ENCODE assay signal across 10 cellular contexts in genomic region chr15:64985382-64986033, GRCh38. TPM values are rescaled to one million over a fixed set of nuclear protein-coding genes. Genes with fewer than 3 reads are reported as not detected.
DNase-seq lines count a peak whose midpoint lies in the region; ATAC-seq and TF ChIP-seq lines count a peak whose summit lies in the region.
"Had no signal": no experiment of that assay in that cellular context is flagged by ENCODE, and none has a peak within 500 bp of the region (broad histone marks: within the 10 kb centered on the region; RNA-seq: fewer than 3 reads in every experiment).

No MANE protein-coding gene starts in this region.

- CTCF ChIA-PET in mammary epithelial cell (lab: Charles Lee; ENCODE audit: low non-redundant PET): no interaction called here

- no peaks in the 10 kb centered on the region for H3K27me3 ChIP-seq in breast epithelium
- H3K27me3 ChIP-seq in mammary epithelial cell (ENCODE audit: insufficient read depth, low read length): no peaks in the 10 kb centered on the region
- H3K27me3 ChIP-seq in transverse colon: no peaks in the 10 kb centered on the region
- H3K27me3 ChIP-seq in SJCRH30: no peaks in the 10 kb centered on the region
- H3K27me3 ChIP-seq: brain microvascular endothelial cell had no signal

- no peaks in the 10 kb centered on the region for H3K9me3 ChIP-seq in breast epithelium
- H3K9me3 ChIP-seq in mammary epithelial cell (replicated peaks; ENCODE audit: insufficient read depth, low read length): no peaks in the 10 kb centered on the region
- H3K9me3 ChIP-seq in transverse colon: no peaks in the 10 kb centered on the region
- no peaks in the 10 kb centered on the region for H3K9me3 ChIP-seq in SJCRH30 (replicated peaks)

- H3K79me2 ChIP-seq in mammary epithelial cell (ENCODE audit: insufficient read depth, low read length): peaks cover 45% of the 10 kb centered on the region

- in situ Hi-C loops in mammary epithelial cell (cut with MboI; ENCODE audit: low sequenced_read_pairs in 2 of 2) (no loop called here), transverse colon (cut with MboI; ENCODE audit: low pct_ligation_motif_present in 1 of 4, low pct_unique_long_range_greater_than_20kb in 1 of 4, low sequenced_read_pairs in 3 of 4) (no loop called here)

- dilution Hi-C loops in mammary epithelial cell (cut with HindIII; ENCODE audit: low sequenced_read_pairs): loop anchor here (5.0 kb wide), 1 partner anchor 37 kb away; no protein-coding TSS in a partner anchor

- DNase-seq in breast epithelium (ENCODE audit: low spot score in 2 of 2): no peak
- DNase-seq in mammary epithelial cell: no peak
- peak; percentile 68 for DNase-seq in SKM-1 treated with dmso at 0.1 percent for 144 hours (lab: John Stamatoyannopoulos, UW; ENCODE audit: unreplicated experiment)
- DNase-seq in kidney tubule cell (ENCODE audit: low spot score): peak; percentile 55
- no peak for DNase-seq in transverse colon
- no peak for DNase-seq in NAMALWA (ENCODE audit: low spot score)
- DNase-seq in SJCRH30: no peak
- DNase-seq: brain microvascular endothelial cell had no signal

- H3K27ac ChIP-seq in breast epithelium: peak overlapping the region; percentile 66 to 84
- no peak overlapping the region for H3K27ac ChIP-seq in mammary epithelial cell (ENCODE audit: insufficient read depth, low read depth, low read length)
- peak overlapping the region; percentile 64 to 73 (median 69) for H3K27ac ChIP-seq in transverse colon
- no peak overlapping the region for H3K27ac ChIP-seq in SJCRH30
- H3K27ac ChIP-seq: brain microvascular endothelial cell, KMS-11 had no signal

- TF ChIP-seq POLR2A in breast epithelium (IDR thresholded peaks at IDR 0.05): no peak
- no peak for TF ChIP-seq POLR2A in transverse colon (IDR thresholded peaks at IDR 0.05)
- TF ChIP-seq POLR2A in GM18505 (IDR thresholded peaks at IDR 0.05; ENCODE audit: borderline replicate concordance, extremely low read depth, insufficient read depth, insufficient read length): no peak

- intact Hi-C loops in breast epithelium (cut with DNase I; ENCODE audit: low total_unique reads) (no loop called here), mammary epithelial cell (cut with micrococcal nuclease) (no loop called here), transverse colon (cut with DNase I; ENCODE audit: low total_unique reads) (no loop called here)

- ATAC-seq in GM18505 (IDR thresholded peaks at IDR 0.05; ENCODE audit: unreplicated experiment): no peak

- no peak overlapping the region for H3K4me2 ChIP-seq in mammary epithelial cell (ENCODE audit: insufficient read depth, low read depth, low read length)
- H3K4me2 ChIP-seq: KMS-11 had no signal

- H3K4me3 ChIP-seq in breast epithelium: peak overlapping the region in 1 of 3 donors; percentile 15
- H3K4me3 ChIP-seq in mammary epithelial cell (replicated peaks in 1 of 3; ENCODE audit: insufficient read depth in 1 of 3, low read depth in 2 of 3, low read length in 3 of 3): no peak overlapping the region
- no peak overlapping the region for H3K4me3 ChIP-seq in transverse colon
- no peak overlapping the region for H3K4me3 ChIP-seq in SJCRH30

- no peak overlapping the region for H3K9ac ChIP-seq in mammary epithelial cell (ENCODE audit: insufficient read depth, low read length)
- H3K9ac ChIP-seq: KMS-11 had no signal

- H4K20me1 ChIP-seq in mammary epithelial cell (ENCODE audit: insufficient read depth, low read length): no peaks in the 10 kb centered on the region

- TF ChIP-seq CTCF in breast epithelium (IDR thresholded peaks at IDR 0.05) (no peak), mammary epithelial cell (conservative IDR thresholded peaks at IDR 0.05 in 1 of 2, IDR thresholded peaks at IDR 0.05 in 1 of 2; ENCODE audit: extremely low read depth in 1 of 2, insufficient read depth in 1 of 2, low read depth in 1 of 2, low read length in 2 of 2) (no peak), transverse colon (IDR thresholded peaks at IDR 0.05) (no peak)

- H3K36me3 ChIP-seq in breast epithelium: no peaks in the 10 kb centered on the region
- peaks cover 9% of the 10 kb centered on the region for H3K36me3 ChIP-seq in mammary epithelial cell (ENCODE audit: insufficient read depth, low read length)
- peaks cover 0 to 4% (median 0%) of the 10 kb centered on the region in 4 donors for H3K36me3 ChIP-seq in transverse colon
- H3K36me3 ChIP-seq in SJCRH30: peaks cover 9% of the 10 kb centered on the region

- WGBS in mammary epithelial cell (ENCODE audit: low coverage, missing lambda C conversion rate): 86% methylated on average over 7 of the region's 8 CpGs
- 26 to 33% methylated on average over 5 to 8 of the region's 8 CpGs for WGBS in transverse colon (ENCODE audit: low coverage in 1 of 2), 2 donors

- TF ChIP-seq EP300 in transverse colon (IDR thresholded peaks at IDR 0.05; ENCODE audit: low read depth): no peak

- no peak overlapping the region for H2AFZ ChIP-seq in mammary epithelial cell (ENCODE audit: low read depth, low read length)

- H3K4me1 ChIP-seq in breast epithelium (peaks cover 0 to 6% of the 10 kb centered on the region in 2 donors), mammary epithelial cell (ENCODE audit: insufficient read depth, low read length) (peaks cover 10% of the 10 kb centered on the region), transverse colon (peaks cover 3 to 49% (median 32%) of the 10 kb centered on the region in 4 donors), SJCRH30 (peaks cover 24% of the 10 kb centered on the region)

- BruUV-seq in mammary epithelial cell (replicated peaks; lab: Mats Ljungman, UMichigan): no TSS peak

RNA-seq across cellular contexts. Expression of gene SPG21, which starts 4.2 kb away (rescaled TPM):
- total RNA-seq in breast epithelium (100 to 1,000 TPM in 1 of 3 donors, 10 to 100 TPM in 2; 91.5 to 109 (median 92.8) TPM), mammary epithelial cell (10 to 100 TPM; 59.1 to 71.7 TPM), transverse colon (10 to 100 TPM; 27.7 to 67.2 (median 53.0) TPM)
- 54.1 TPM for polyA plus RNA-seq in mammary epithelial cell
- polyA minus RNA-seq in mammary epithelial cell: 40.2 TPM
- total RNA-seq in SJCRH30 (2014; rRNA removed; shearing (Covaris generic)): 79.9 and 88.6 TPM in 2 replicates

RNA-seq across cellular contexts. Expression of gene MTFMT, which starts 43.9 kb away (rescaled TPM):
- total RNA-seq in breast epithelium (10 to 100 TPM; 23.7 to 28.5 (median 28.4) TPM), mammary epithelial cell (10 to 100 TPM; 22.5 to 27.2 TPM), transverse colon (10 to 100 TPM in 3 of 4 donors, 1 to 10 TPM in 1; 9.8 to 40.5 (median 31.0) TPM)
- polyA plus RNA-seq in mammary epithelial cell: 14.9 TPM
- polyA minus RNA-seq in mammary epithelial cell: 14.0 TPM
- 16.6 and 21.9 TPM in 2 replicates for total RNA-seq in SJCRH30 (2014; rRNA removed; shearing (Covaris generic))

RNA-seq across cellular contexts. Expression of gene SLC51B, which starts 59.7 kb away (rescaled TPM):
- not detected for total RNA-seq in breast epithelium
- not detected for total RNA-seq in mammary epithelial cell
- polyA plus RNA-seq in mammary epithelial cell: not detected
- polyA minus RNA-seq in mammary epithelial cell: not detected
- total RNA-seq in transverse colon: 100 to 1,000 TPM in 2 of 4 donors, 10 to 100 TPM in 1, 1 to 10 TPM in 1; 3.4 to 150 (median 121) TPM
- 0.36 TPM in 1 of 2 replicates, not detected in the other for total RNA-seq in SJCRH30 (2014; rRNA removed; shearing (Covaris generic))

Comparison
In these comparisons a context has a peak if more than half of its experiments do, and no peak if none do; other contexts are left out.
1. H3K27ac ChIP-seq: peak in breast epithelium (2 of 2) and transverse colon (4 of 4); none in mammary epithelial cell (single experiment) and SJCRH30 (single experiment).
2. DNase-seq: peak in SKM-1 treated with dmso at 0.1 percent for 144 hours (single experiment) and kidney tubule cell (single experiment); none in breast epithelium (0 of 2), mammary epithelial cell (single experiment), transverse colon (single experiment), NAMALWA (single experiment) and SJCRH30 (0 of 2).